In genomic region chr6:89536230-89536629, GRCh38 we compare ENCODE assay signal across 1 cellular context.
TF ChIP-seq lines count a peak whose summit lies in the region.

No MANE protein-coding gene starts in this region.

TF ChIP-seq in WTC11, 78 proteins besides CTCF, POLR2A, EP300 and RAD21 (continued from another document):
- TF ChIP-seq ZNF532 (CRISPR knock-in tag; IDR thresholded peaks at IDR 0.05; ENCODE audit: borderline replicate concordance) (no peak), FOXJ3 (CRISPR knock-in tag; IDR thresholded peaks at IDR 0.05; ENCODE audit: borderline replicate concordance) (no peak), FOXP4 (CRISPR knock-in tag; IDR thresholded peaks at IDR 0.05) (no peak), PRDM15 (CRISPR knock-in tag; IDR thresholded peaks at IDR 0.05) (no peak), ZMAT4 (CRISPR knock-in tag; IDR thresholded peaks at IDR 0.05) (no peak)
